ENCODE assay signal across 8 cellular contexts in the genomic region with DNA sequence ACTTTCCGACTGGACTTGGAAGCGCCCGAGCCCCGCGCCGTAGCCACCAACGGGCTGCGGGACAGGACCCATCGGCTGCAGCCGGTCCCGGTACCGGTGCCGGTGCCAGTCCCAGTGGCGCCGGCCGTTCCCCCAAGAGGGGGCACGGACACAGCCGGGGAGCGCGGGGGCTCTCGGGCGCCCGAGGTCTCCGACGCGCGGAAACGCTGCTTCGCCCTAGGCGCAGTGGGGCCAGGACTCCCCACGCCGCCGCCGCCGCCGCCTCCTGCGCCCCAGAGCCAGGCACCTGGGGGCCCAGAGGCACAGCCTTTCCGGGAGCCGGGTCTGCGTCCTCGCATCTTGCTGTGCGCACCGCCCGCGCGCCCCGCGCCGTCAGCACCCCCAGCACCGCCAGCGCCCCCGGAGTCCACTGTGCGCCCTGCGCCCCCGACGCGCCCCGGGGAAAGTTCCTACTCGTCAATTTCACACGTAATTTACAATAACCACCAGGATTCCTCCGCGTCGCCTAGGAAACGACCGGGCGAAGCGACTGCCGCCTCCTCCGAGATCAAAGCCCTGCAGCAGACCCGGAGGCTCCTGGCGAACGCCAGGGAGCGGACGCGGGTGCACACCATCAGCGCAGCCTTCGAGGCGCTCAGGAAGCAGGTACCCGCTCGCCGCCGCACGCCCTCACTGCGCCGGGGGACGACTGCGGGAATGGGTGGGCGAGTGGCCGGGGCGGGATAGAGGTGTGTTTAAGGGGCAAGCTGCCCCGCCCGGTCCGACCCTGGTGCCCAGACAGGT. TPM values are rescaled to one million over a fixed set of nuclear protein-coding genes. Genes with fewer than 3 reads are reported as not detected.
DNase-seq lines count a peak whose midpoint lies in the region; ATAC-seq and TF ChIP-seq lines count a peak whose summit lies in the region.

No MANE protein-coding gene starts in this region.

- H3K4me1 ChIP-seq in ectodermal cell (ENCODE audit: control insufficient read depth, insufficient read depth, low read length) (peaks cover 14% of the 10 kb centered on the region), mononuclear cell (ENCODE audit: insufficient read depth, low read length) (peaks cover 29% of the 10 kb centered on the region), thyroid gland (peaks cover 42 to 56% of the 10 kb centered on the region in 2 donors)

- WGBS in ectodermal cell, 2 experiments = 0 to 1% methylated on average over 93 of the region's 93 CpGs
- WGBS in thyroid gland, 2 donors = 0 to 1% methylated on average over 14 to 35 of the region's 93 CpGs

- DNase-seq in Right ventricle myocardium superior (no peak), Right ventricle myocardium inferior (ENCODE audit: missing footprints) (no peak), T1000 (lab: John Stamatoyannopoulos, UW) (peak; percentile 33), thyroid gland (peak; percentile 63 to 73), NK-92 (lab: John Stamatoyannopoulos, UW; ENCODE audit: unreplicated experiment) (no peak)

- H3K36me3 ChIP-seq in ectodermal cell (ENCODE audit: control insufficient read depth, insufficient read depth, low read length) = no peaks in the 10 kb centered on the region
- H3K36me3 ChIP-seq in thyroid gland = peaks cover 4 to 40% of the 10 kb centered on the region in 2 donors

- peak in 1 of 2 donors; percentile 42 for TF ChIP-seq POLR2A in thyroid gland (IDR thresholded peaks at IDR 0.05)

- H3K27me3 ChIP-seq in ectodermal cell (ENCODE audit: control insufficient read depth, insufficient read depth, low read length, poor library complexity, severe bottlenecking) (peaks cover 83% of the 10 kb centered on the region), mononuclear cell (ENCODE audit: insufficient read depth, low read length) (peaks cover 58% of the 10 kb centered on the region), thyroid gland (no peaks in the 10 kb centered on the region)

- ATAC-seq in Right ventricle myocardium superior (ENCODE audit: poor library complexity) (peak; percentile 23), Right ventricle myocardium inferior (no peak), HG02852 (IDR thresholded peaks at IDR 0.05; ENCODE audit: unreplicated experiment) (no peak)

- TF ChIP-seq CTCF in thyroid gland (IDR thresholded peaks at IDR 0.05) = peak in 2 of 6 experiments; percentile 22 to 39

- H3K9me3 ChIP-seq in ectodermal cell (ENCODE audit: control insufficient read depth, low read length) (no peaks in the 10 kb centered on the region), mononuclear cell (ENCODE audit: low read depth, low read length) (no peaks in the 10 kb centered on the region), thyroid gland (no peaks in the 10 kb centered on the region)

- intact Hi-C loops in Right ventricle myocardium superior (cut with DNase I) (loop anchor here (5.0 kb wide), 1 partner anchor 43 kb away; no protein-coding TSS in a partner anchor), Right ventricle myocardium inferior (cut with DNase I) (no loop called here), thyroid gland (cut with DNase I) (no loop called here)

- no peak overlapping the region for H3K27ac ChIP-seq in ectodermal cell (ENCODE audit: insufficient read depth, low read depth, low read length, poor library complexity, severe bottlenecking)
- peak overlapping the region; percentile 97 to 99 (median 99) for H3K27ac ChIP-seq in thyroid gland

- H3K4me3 ChIP-seq in ectodermal cell (ENCODE audit: insufficient read depth, low read depth, low read length) (peak overlapping the region; percentile 55), mononuclear cell (ENCODE audit: low read length) (peak overlapping the region; percentile 28), thyroid gland (replicated peaks in 1 of 3) (peak overlapping the region; percentile 76 to 96 (median 82))

RNA-seq across cellular contexts. Expression of a gene that starts 0.7 kb away (rescaled TPM):
- 25.8 TPM for total RNA-seq in Right ventricle myocardium superior
- 29.1 TPM for total RNA-seq in Right ventricle myocardium inferior
- 2.4 TPM for polyA plus RNA-seq in ectodermal cell (2013, experiment 1 of 4)
- 2.3 TPM for polyA plus RNA-seq in ectodermal cell (2013, experiment 2 of 4)
- 2.7 TPM for polyA plus RNA-seq in ectodermal cell (2013, experiment 3 of 4)
- polyA plus RNA-seq in ectodermal cell (2013, experiment 4 of 4) = 3.2 TPM
- total RNA-seq in mononuclear cell = 1.3 TPM
- 100 to 1,000 TPM in 2 of 4 donors, 10 to 100 TPM in 2; 82.8 to 260 (median 167) TPM for total RNA-seq in thyroid gland

Comparison
In these comparisons a context has a peak if more than half of its experiments do, and no peak if none do; other contexts are left out.
1. DNase-seq: peak in T1000 (single experiment) and thyroid gland (2 of 2); none in Right ventricle myocardium superior (single experiment), Right ventricle myocardium inferior (single experiment) and NK-92 (single experiment).
2. H3K4me3 ChIP-seq: peak in every context shown above with its lines; median percentile 82 in thyroid gland; 55 in ectodermal cell; 28 in mononuclear cell.
3. RNA of a gene that starts 0.7 kb away (total RNA-seq): 82.8 to 260 TPM in thyroid gland, 29.1 TPM in Right ventricle myocardium inferior (single experiment) and 25.8 TPM in Right ventricle myocardium superior (single experiment); 1.3 TPM in mononuclear cell (single experiment); every median in the first group is over 10 times any median in the second.